Comparison of ENCODE assay signal across 9 cellular contexts in genomic region chr11:94593030-94593429, GRCh38. TPM values are rescaled to one million over a fixed set of nuclear protein-coding genes. Genes with fewer than 3 reads are reported as not detected.
A peak's percentile ranks its signal among the peaks of the same experiment; 100 is the strongest.
DNase-seq lines count a peak whose midpoint lies in the region; ATAC-seq and TF ChIP-seq lines count a peak whose summit lies in the region.
"Had no signal": no experiment of that assay in that cellular context is flagged by ENCODE, and none has a peak within 500 bp of the region (broad histone marks: within the 10 kb centered on the region; RNA-seq: fewer than 3 reads in every experiment).

No MANE protein-coding gene starts in this region.

- H3K4me1 ChIP-seq in osteoblast (ENCODE audit: insufficient read depth, low read length), result no peaks in the 10 kb centered on the region
- H3K4me1 ChIP-seq: spleen had no signal

- no peak overlapping the region for H2AFZ ChIP-seq in osteoblast (ENCODE audit: low read length)

- H3K9me3 ChIP-seq in osteoblast (ENCODE audit: low read depth, low read length), result no peaks in the 10 kb centered on the region
- H3K9me3 ChIP-seq: spleen had no signal

- H3K4me2 ChIP-seq in osteoblast (ENCODE audit: insufficient read depth, low read length), result no peak overlapping the region

- TF ChIP-seq CTCF in HFFc6 (IDR thresholded peaks at IDR 0.05) (no peak), osteoblast (IDR thresholded peaks at IDR 0.05; ENCODE audit: extremely low read depth, low read depth, low read length) (no peak)

- H3K79me2 ChIP-seq in osteoblast (ENCODE audit: insufficient read depth, low read length), result no peaks in the 10 kb centered on the region

- no peak overlapping the region for H3K4me3 ChIP-seq in osteoblast (ENCODE audit: insufficient read depth, low read length)
- H3K4me3 ChIP-seq: spleen had no signal

- H3K36me3 ChIP-seq in osteoblast (ENCODE audit: insufficient read depth, low read length), result no peaks in the 10 kb centered on the region

- no peak overlapping the region for H3K27ac ChIP-seq in osteoblast (ENCODE audit: low read depth, low read length)
- H3K27ac ChIP-seq: spleen had no signal

- no peaks in the 10 kb centered on the region for H3K27me3 ChIP-seq in osteoblast (ENCODE audit: insufficient read depth, low read length)
- H3K27me3 ChIP-seq: spleen had no signal

- H3K27me3 Mint-ChIP-seq in HFFc6 (ENCODE audit: insufficient read depth), result peaks cover 22% of the 10 kb centered on the region
- H3K27me3 Mint-ChIP-seq: central memory CD8-positive, alpha-beta T cell had no signal

- no peaks in the 10 kb centered on the region for H4K20me1 ChIP-seq in osteoblast (ENCODE audit: insufficient read depth, low read length)

- H3K9me3 Mint-ChIP-seq in HFFc6, result no peaks in the 10 kb centered on the region
- H3K9me3 Mint-ChIP-seq: central memory CD8-positive, alpha-beta T cell had no signal

- H3K36me3 Mint-ChIP-seq in HFFc6 (ENCODE audit: low read depth), result no peaks in the 10 kb centered on the region

- ATAC-seq in GM19023 (IDR thresholded peaks at IDR 0.05; ENCODE audit: unreplicated experiment), result peak; percentile 83
- ATAC-seq in HG03439 (IDR thresholded peaks at IDR 0.05; ENCODE audit: unreplicated experiment), result peak; percentile 57
- ATAC-seq in HG03025 (IDR thresholded peaks at IDR 0.05; ENCODE audit: low FRiP score, unreplicated experiment), result no peak

- H3K4me3 Mint-ChIP-seq in HFFc6, result no peak overlapping the region
- H3K4me3 Mint-ChIP-seq: central memory CD8-positive, alpha-beta T cell had no signal

- peak; percentile 17 for DNase-seq in HFFc6
- peak; percentile 58 for DNase-seq in osteoblast (ENCODE audit: insufficient read length, low spot score, missing footprints)
- DNase-seq in GDM1 (lab: John Stamatoyannopoulos, UW), result no peak
- DNase-seq in activated gamma-delta T cell treated with Interleukin-2 at 50 U/mL for 16 hours, result no peak
- DNase-seq: spleen had no signal

- no peak overlapping the region for H3K27ac Mint-ChIP-seq in HFFc6

- 0 out of 2 replicates have a peak, but pooled peaks cover 5% of the 10 kb centered on the region for H3K4me1 Mint-ChIP-seq in HFFc6 (ENCODE audit: low read depth)
- H3K4me1 Mint-ChIP-seq: central memory CD8-positive, alpha-beta T cell had no signal

RNA-seq across cellular contexts. Expression of gene PIWIL4, which starts 25.9 kb away (rescaled TPM):
- total RNA-seq in HFFc6 (2021; fragmentation: NEBNext Ultra II Directional; extraction: Animal tissue kit (Norgen Biotek cat#: 25700)), result under 1 TPM; 0.12 to 0.43 (median 0.28) TPM
- total RNA-seq in osteoblast, result 1.8 and 2.1 TPM in 2 replicates

RNA-seq across cellular contexts. Expression of gene FUT4, which starts 49.3 kb away (rescaled TPM):
- 1 to 10 TPM in 4 of 6 experiments, under 1 TPM in 2; 0.85 to 3.3 (median 3.0) TPM for total RNA-seq in HFFc6 (2021; fragmentation: NEBNext Ultra II Directional; extraction: Animal tissue kit (Norgen Biotek cat#: 25700))
- total RNA-seq in osteoblast, result 5.6 and 7.2 TPM in 2 replicates

Comparison
In these comparisons a context has a peak if more than half of its experiments do, and no peak if none do; other contexts are left out.
1. DNase-seq: peak in HFFc6 (single experiment) and osteoblast (single experiment); none in GDM1 (single experiment) and activated gamma-delta T cell treated with Interleukin-2 at 50 U/mL for 16 hours (single experiment).